Comparison of ENCODE assay signal across 8 cellular contexts in the genomic region with DNA sequence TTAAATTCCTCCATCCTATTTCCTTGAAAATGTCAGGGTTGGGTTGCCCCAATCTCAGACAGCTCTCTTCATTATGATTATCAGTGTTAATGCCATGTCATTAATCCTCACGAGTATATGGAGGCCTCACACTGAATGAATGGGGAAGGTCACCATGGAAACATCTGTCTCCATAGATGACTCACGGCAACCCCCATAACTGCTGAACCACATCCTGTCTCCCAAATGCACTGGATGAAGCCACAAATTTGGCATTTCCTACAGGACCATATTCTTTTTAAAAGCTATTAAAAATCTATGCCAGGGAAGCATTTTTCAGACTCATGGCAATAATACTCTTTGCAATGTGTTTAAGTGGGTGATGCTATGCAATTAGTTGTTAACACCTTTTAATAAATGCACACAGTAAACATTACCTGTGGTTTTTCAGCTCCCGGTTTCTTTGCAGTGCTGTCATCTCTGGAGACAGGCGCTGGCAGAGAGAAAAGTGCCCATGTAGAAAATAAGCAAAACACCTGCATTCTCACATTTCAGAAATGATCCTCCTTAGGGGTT.
DNase-seq lines count a peak whose midpoint lies in the region; ATAC-seq and TF ChIP-seq lines count a peak whose summit lies in the region.

No MANE protein-coding gene starts in this region.

- peak overlapping the region; percentile 6 for H3K4me2 ChIP-seq in Loucy (ENCODE audit: low read depth, low read length, poor library complexity, severe bottlenecking)

- TF ChIP-seq CTCF in Loucy (conservative IDR thresholded peaks at IDR 0.05; ENCODE audit: low read length), result no peak
- no peak for TF ChIP-seq CTCF in chondrocyte (IDR thresholded peaks at IDR 0.05)

- no peak overlapping the region for H3K4me3 Mint-ChIP-seq in chondrocyte (ENCODE audit: unreplicated experiment)

- H3K4me3 ChIP-seq in Loucy (ENCODE audit: low read length, poor library complexity, severe bottlenecking), result no peak overlapping the region

- H3K27me3 ChIP-seq in Loucy (ENCODE audit: insufficient read depth, low read length, poor library complexity, severe bottlenecking), result no peaks in the 10 kb centered on the region

- H3K9me2 ChIP-seq in Loucy (replicated peaks; ENCODE audit: low read depth, low read length), result no peaks in the 10 kb centered on the region

- H3K36me3 Mint-ChIP-seq in chondrocyte (ENCODE audit: low read depth), result no peaks in the 10 kb centered on the region

- no peak overlapping the region for H3K9ac ChIP-seq in Loucy (ENCODE audit: low read depth, low read length, poor library complexity, severe bottlenecking)

- H2AFZ ChIP-seq in Loucy (ENCODE audit: low read length), result no peak overlapping the region

- H3K4me1 ChIP-seq in Loucy (ENCODE audit: insufficient read depth, low read length, poor library complexity, severe bottlenecking), result peaks cover 20% of the 10 kb centered on the region

- no peaks in the 10 kb centered on the region for H3K9me3 ChIP-seq in Loucy (ENCODE audit: insufficient read depth, low read depth, low read length)

- no peaks in the 10 kb centered on the region for H3K9me3 Mint-ChIP-seq in chondrocyte (ENCODE audit: low read depth)

- H3K27me3 Mint-ChIP-seq in chondrocyte (ENCODE audit: low read depth), result no peaks in the 10 kb centered on the region

- no peaks in the 10 kb centered on the region for H3K79me2 ChIP-seq in Loucy (ENCODE audit: insufficient read depth, low read length)

- peaks cover 31% of the 10 kb centered on the region for H3K4me1 Mint-ChIP-seq in chondrocyte (ENCODE audit: low read depth)

- H3K27ac Mint-ChIP-seq in chondrocyte (ENCODE audit: unreplicated experiment), result peak overlapping the region; percentile 88

- H4K20me1 ChIP-seq in Loucy (ENCODE audit: insufficient read depth, low read length, poor library complexity, severe bottlenecking), result no peaks in the 10 kb centered on the region

- peak; percentile 93 for DNase-seq in Daoy (ENCODE audit: low read depth)
- DNase-seq in chondrocyte (ENCODE audit: low spot score), result no peak
- peak; percentile 94 for DNase-seq in stromal cell of bone marrow (ENCODE audit: low read depth)
- DNase-seq in HuH-7 (ENCODE audit: low spot score), result no peak
- DNase-seq in activated naive CD4-positive, alpha-beta T cell (lab: John Stamatoyannopoulos, UW), result no peak
- DNase-seq in NCI-H526 (lab: John Stamatoyannopoulos, UW), result no peak

- ATAC-seq in GM21717 (IDR thresholded peaks at IDR 0.05; ENCODE audit: unreplicated experiment), result peak; percentile 74

- no peaks in the 10 kb centered on the region for H3F3A ChIP-seq in Loucy (ENCODE audit: low read depth)

- no peaks in the 10 kb centered on the region for H3K36me3 ChIP-seq in Loucy (ENCODE audit: insufficient read depth, low read length)

Comparison
In these comparisons a context has a peak if more than half of its experiments do, and no peak if none do; other contexts are left out.
1. DNase-seq: peak in Daoy (single experiment) and stromal cell of bone marrow (single experiment); none in chondrocyte (single experiment), HuH-7 (single experiment), activated naive CD4-positive, alpha-beta T cell (0 of 4) and NCI-H526 (0 of 2).